15 cellular contexts compared by ENCODE assay signal in genomic region chr11:61904539-61905048, GRCh38. TPM values are rescaled to one million over a fixed set of nuclear protein-coding genes. Genes with fewer than 3 reads are reported as not detected.
DNase-seq lines count a peak whose midpoint lies in the region; ATAC-seq and TF ChIP-seq lines count a peak whose summit lies in the region.
"Had no signal": no experiment of that assay in that cellular context is flagged by ENCODE, and none has a peak within 500 bp of the region (broad histone marks: within the 10 kb centered on the region; RNA-seq: fewer than 3 reads in every experiment).

No MANE protein-coding gene starts in this region.

- peak overlapping the region; percentile 81 for H3K4me2 ChIP-seq in mesendoderm (ENCODE audit: low read length)

- no peaks in the 10 kb centered on the region for H3K36me3 Mint-ChIP-seq in activated naive CD8-positive, alpha-beta T cell treated with anti-CD3 and anti-CD28 coated beads for 36 hours
- no peaks in the 10 kb centered on the region for H3K36me3 Mint-ChIP-seq in activated naive CD8-positive, alpha-beta T cell treated with anti-CD3 and anti-CD28 coated beads, Interleukin-2, amount 50 U/mL, for 24 hours (ENCODE audit: low read depth)
- H3K36me3 Mint-ChIP-seq: T-cell had no signal

- intact Hi-C loops in upper lobe of right lung (cut with DNase I), result loop anchor here (5.0 kb wide), 1 partner anchor 43 kb away; no protein-coding TSS in a partner anchor

- no peak overlapping the region for H3K4me3 Mint-ChIP-seq in activated naive CD8-positive, alpha-beta T cell treated with anti-CD3 and anti-CD28 coated beads for 36 hours
- no peak overlapping the region for H3K4me3 Mint-ChIP-seq in activated naive CD8-positive, alpha-beta T cell treated with anti-CD3 and anti-CD28 coated beads, Interleukin-2, amount 50 U/mL, for 24 hours
- H3K4me3 Mint-ChIP-seq: T-cell had no signal

- H3K4me1 ChIP-seq in mesendoderm (ENCODE audit: control insufficient read depth, low read depth, low read length) (peaks cover 10% of the 10 kb centered on the region), upper lobe of right lung (no peaks in the 10 kb centered on the region)

- H3K9ac ChIP-seq in mesendoderm (ENCODE audit: low read length), result peak overlapping the region; percentile 70

- peak overlapping the region; percentile 90 for H3K56ac ChIP-seq in mesendoderm (ENCODE audit: low read length)

- H4K5ac ChIP-seq in mesendoderm (ENCODE audit: low read length), result no peak overlapping the region

- H2BK5ac ChIP-seq in mesendoderm (ENCODE audit: low read length), result no peak overlapping the region

- no peak overlapping the region for H2BK15ac ChIP-seq in mesendoderm (replicated peaks; ENCODE audit: low read depth)

- ATAC-seq in activated naive CD8-positive, alpha-beta T cell treated with anti-CD3 and anti-CD28 coated beads, Interleukin-2, amount 50 U/mL, for 24 hours, result no peak
- ATAC-seq in upper lobe of right lung, result peak; percentile 80
- ATAC-seq in HG03095 (IDR thresholded peaks at IDR 0.05; ENCODE audit: unreplicated experiment), result no peak
- ATAC-seq in GM21737 (IDR thresholded peaks at IDR 0.05; ENCODE audit: unreplicated experiment), result no peak

- H3K18ac ChIP-seq in mesendoderm (ENCODE audit: low read length), result no peak overlapping the region

- no CpG with 5 or more reads among the region's 19 CpGs for WGBS in mesendoderm (ENCODE audit: extremely low coverage, insufficient coverage, low lambda C conversion rate)

- H3K36me3 ChIP-seq in mesendoderm (ENCODE audit: control insufficient read depth, insufficient read depth, low read length) (no peaks in the 10 kb centered on the region), upper lobe of right lung (no peaks in the 10 kb centered on the region)

- H3K4me3 ChIP-seq in epithelial cell of esophagus (ENCODE audit: low read length), result no peak overlapping the region
- no peak overlapping the region for H3K4me3 ChIP-seq in mesendoderm (ENCODE audit: low read length)
- H3K4me3 ChIP-seq in upper lobe of right lung, result no peak overlapping the region
- H3K4me3 ChIP-seq: testis had no signal

- H2AK5ac ChIP-seq in mesendoderm (ENCODE audit: low read length), result no peak overlapping the region

- DNase-seq in activated naive CD8-positive, alpha-beta T cell treated with anti-CD3 and anti-CD28 coated beads for 36 hours, result peak; percentile 19
- DNase-seq in activated naive CD8-positive, alpha-beta T cell treated with anti-CD3 and anti-CD28 coated beads, Interleukin-2, amount 50 U/mL, for 24 hours, result no peak
- DNase-seq in epithelial cell of esophagus (ENCODE audit: low read depth), result peak; percentile 41
- peak; percentile 64 for DNase-seq in mesendoderm
- DNase-seq in upper lobe of right lung, result peak; percentile 76
- no peak for DNase-seq in SHP77 treated with DMSO at 0.1 percent for 48 hours (lab: John Stamatoyannopoulos, UW)
- DNase-seq: C1 segment of cervical spinal cord, GF-D8, NCI-H1436, posterior cingulate gyrus, T-cell, testis had no signal

- H4K8ac ChIP-seq in mesendoderm (ENCODE audit: low read depth, low read length), result no peak overlapping the region

- H3K9me3 Mint-ChIP-seq in activated naive CD8-positive, alpha-beta T cell treated with anti-CD3 and anti-CD28 coated beads for 36 hours, result no peaks in the 10 kb centered on the region
- no peaks in the 10 kb centered on the region for H3K9me3 Mint-ChIP-seq in activated naive CD8-positive, alpha-beta T cell treated with anti-CD3 and anti-CD28 coated beads, Interleukin-2, amount 50 U/mL, for 24 hours
- H3K9me3 Mint-ChIP-seq: T-cell had no signal

- H3K23ac ChIP-seq in mesendoderm (ENCODE audit: low read length), result no peak overlapping the region

- no peaks in the 10 kb centered on the region for H3K27me3 ChIP-seq in mesendoderm (ENCODE audit: insufficient read depth, low read length, poor library complexity)
- H3K27me3 ChIP-seq in upper lobe of right lung, result no peaks in the 10 kb centered on the region
- H3K27me3 ChIP-seq: testis had no signal

- no peaks in the 10 kb centered on the region for H3K79me2 ChIP-seq in mesendoderm (ENCODE audit: control insufficient read depth, insufficient read depth, low read length)

- TF ChIP-seq CTCF in epithelial cell of esophagus (IDR thresholded peaks at IDR 0.05; ENCODE audit: insufficient read depth, low read depth, low read length, missing control alignments), result no peak
- TF ChIP-seq CTCF in upper lobe of right lung (IDR thresholded peaks at IDR 0.05), result no peak

- no peak overlapping the region for H2BK120ac ChIP-seq in mesendoderm (ENCODE audit: low read depth, low read length)

- H3K4ac ChIP-seq in mesendoderm (ENCODE audit: low read depth, low read length), result no peak overlapping the region

- no peaks in the 10 kb centered on the region for H3K79me1 ChIP-seq in mesendoderm (ENCODE audit: low read length)

- no peaks in the 10 kb centered on the region for H3K27me3 Mint-ChIP-seq in activated naive CD8-positive, alpha-beta T cell treated with anti-CD3 and anti-CD28 coated beads for 36 hours
- H3K27me3 Mint-ChIP-seq in activated naive CD8-positive, alpha-beta T cell treated with anti-CD3 and anti-CD28 coated beads, Interleukin-2, amount 50 U/mL, for 24 hours, result no peaks in the 10 kb centered on the region

- H3K9me3 ChIP-seq in upper lobe of right lung, result no peaks in the 10 kb centered on the region
- H3K9me3 ChIP-seq: testis had no signal

- H3K27ac ChIP-seq in mesendoderm (ENCODE audit: low read depth, low read length), result no peak overlapping the region
- no peak overlapping the region for H3K27ac ChIP-seq in upper lobe of right lung

- no peaks in the 10 kb centered on the region for H3K4me1 Mint-ChIP-seq in activated naive CD8-positive, alpha-beta T cell treated with anti-CD3 and anti-CD28 coated beads for 36 hours
- H3K4me1 Mint-ChIP-seq in activated naive CD8-positive, alpha-beta T cell treated with anti-CD3 and anti-CD28 coated beads, Interleukin-2, amount 50 U/mL, for 24 hours, result no peaks in the 10 kb centered on the region

- H3K27ac Mint-ChIP-seq in activated naive CD8-positive, alpha-beta T cell treated with anti-CD3 and anti-CD28 coated beads for 36 hours, result no peak overlapping the region
- no peak overlapping the region for H3K27ac Mint-ChIP-seq in activated naive CD8-positive, alpha-beta T cell treated with anti-CD3 and anti-CD28 coated beads, Interleukin-2, amount 50 U/mL, for 24 hours
- H3K27ac Mint-ChIP-seq: T-cell had no signal

RNA-seq across cellular contexts. Expression of gene RAB3IL1, which starts 12.8 kb away (rescaled TPM):
- total RNA-seq in activated naive CD8-positive, alpha-beta T cell treated with anti-CD3 and anti-CD28 coated beads for 36 hours, result not detected
- polyA plus RNA-seq in mesendoderm (2013, experiment 1 of 2), result 1.4 TPM
- 2.3 TPM for polyA plus RNA-seq in mesendoderm (2013, experiment 2 of 2)
- total RNA-seq in upper lobe of right lung, result 10.6 TPM

RNA-seq across cellular contexts. Expression of gene FADS3, which starts 13.2 kb away (rescaled TPM):
- 1 to 10 TPM; 5.7 to 6.4 TPM for total RNA-seq in activated naive CD8-positive, alpha-beta T cell treated with anti-CD3 and anti-CD28 coated beads for 36 hours
- 14.4 TPM for polyA plus RNA-seq in mesendoderm (2013, experiment 1 of 2)
- 13.9 TPM for polyA plus RNA-seq in mesendoderm (2013, experiment 2 of 2)
- 68.5 TPM for total RNA-seq in upper lobe of right lung

RNA-seq across cellular contexts. Expression of gene BEST1, which starts 45.6 kb away (rescaled TPM):
- 1 to 10 TPM in 1 of 2 experiments, under 1 TPM in 1; 0.58 to 1.0 TPM for total RNA-seq in activated naive CD8-positive, alpha-beta T cell treated with anti-CD3 and anti-CD28 coated beads for 36 hours
- 0.20 TPM for polyA plus RNA-seq in mesendoderm (2013, experiment 1 of 2)
- 0.28 TPM for polyA plus RNA-seq in mesendoderm (2013, experiment 2 of 2)
- 9.6 TPM for total RNA-seq in upper lobe of right lung
- total RNA-seq: HT1080 had no signal

Comparison
In these comparisons a context has a peak if more than half of its experiments do, and no peak if none do; other contexts are left out.
1. DNase-seq: peak in activated naive CD8-positive, alpha-beta T cell treated with anti-CD3 and anti-CD28 coated beads for 36 hours (single experiment), epithelial cell of esophagus (single experiment), mesendoderm (single experiment) and upper lobe of right lung (single experiment); none in activated naive CD8-positive, alpha-beta T cell treated with anti-CD3 and anti-CD28 coated beads, Interleukin-2, amount 50 U/mL, for 24 hours (single experiment) and SHP77 treated with DMSO at 0.1 percent for 48 hours (single experiment).